In genomic region chr17:80931421-80932265, GRCh38 we compare ENCODE assay signal across 11 cellular contexts. TPM values are rescaled to one million over a fixed set of nuclear protein-coding genes. Genes with fewer than 3 reads are reported as not detected.
DNase-seq lines count a peak whose midpoint lies in the region; ATAC-seq, FAIRE-seq and TF ChIP-seq lines count a peak whose summit lies in the region.
"Had no signal": no experiment of that assay in that cellular context is flagged by ENCODE, and none has a peak within 500 bp of the region (broad histone marks: within the 10 kb centered on the region; RNA-seq: fewer than 3 reads in every experiment).

No MANE protein-coding gene starts in this region.

- H4K20me1 ChIP-seq in HCT116 (ENCODE audit: insufficient read depth) (no peaks in the 10 kb centered on the region), K562 (replicated peaks; ENCODE audit: control insufficient read depth, insufficient read depth, low read length) (no peaks in the 10 kb centered on the region)

- no peaks in the 10 kb centered on the region for H3K9me1 ChIP-seq in K562 (ENCODE audit: control insufficient read depth, insufficient read depth, low read length)

- no peaks in the 10 kb centered on the region for H3K79me2 ChIP-seq in HCT116 (ENCODE audit: insufficient read depth, low read length)
- H3K79me2 ChIP-seq in K562 (ENCODE audit: control insufficient read depth, insufficient read depth, low read length) = no peaks in the 10 kb centered on the region

- H3K9ac ChIP-seq in HCT116 (ENCODE audit: low read length) (no peak overlapping the region), K562 (ENCODE audit: insufficient read depth in 1 of 2, low read depth in 2 of 2, low read length in 2 of 2) (0 out of 4 replicates have a peak overlapping the region, but pooled peaks of 1 of the 2 experiments have one; percentile 18)

- ATAC-seq in HCT116 (peak; percentile 48), K562 (no peak), HG02678 (IDR thresholded peaks at IDR 0.05; ENCODE audit: unreplicated experiment) (no peak)

- TF ChIP-seq POLR2A in HCT116 (IDR thresholded peaks at IDR 0.05; ENCODE audit: borderline replicate concordance, extremely low read depth, insufficient read depth, insufficient read length) (no peak), K562 (conservative IDR thresholded peaks at IDR 0.05) (no peak)

- POLR2A ChIA-PET in HCT116 (lab: Charles Lee) = no interaction called here
- POLR2A ChIA-PET in K562 (lab: Yijun Ruan, JAX) = no interaction called here

- RAD21 ChIA-PET in HCT116 (lab: Charles Lee; ENCODE audit: low non-redundant PET in 1 of 2, low total read pairs in 2 of 2, uncharacterized antibody in 2 of 2, unreplicated experiment in 2 of 2) = no interaction called here

- FAIRE-seq in K562 (lab: Jason Lieb, UNC) = no peak
- FAIRE-seq: bronchial epithelial cell had no signal

- H3K27ac ChIP-seq in HCT116 (ENCODE audit: low read depth, low read length) = no peak overlapping the region
- no peak overlapping the region for H3K27ac ChIP-seq in K562 (ENCODE audit: extremely low read depth, low read depth, low read length)
- H3K27ac ChIP-seq: prostate gland had no signal

- no peak for TF ChIP-seq EP300 in K562 (IDR thresholded peaks at IDR 0.05; ENCODE audit: low read length)

- no peak overlapping the region for H2AFZ ChIP-seq in HCT116 (ENCODE audit: low read depth, low read length, poor library complexity, severe bottlenecking)
- H2AFZ ChIP-seq in K562 (ENCODE audit: low read depth, low read length) = no peak overlapping the region

- 83% methylated on average over 13 of the region's 13 CpGs for WGBS in K562 (ENCODE audit: insufficient coverage, low coverage, missing lambda C conversion rate)

- in situ Hi-C loops in K562 (cut with MboI) = no loop called here

- H3K4me2 ChIP-seq in HCT116 (ENCODE audit: low read length) (no peak overlapping the region), K562 (ENCODE audit: insufficient read depth, low read length) (no peak overlapping the region)

- no peaks in the 10 kb centered on the region for H3K9me2 ChIP-seq in HCT116 (ENCODE audit: insufficient read depth)

- H3K9me3 ChIP-seq in HCT116 (ENCODE audit: control insufficient read depth in 1 of 2, insufficient read depth in 1 of 2, low read depth in 1 of 2, low read length in 2 of 2) (no peaks in the 10 kb centered on the region), K562 (replicated peaks; ENCODE audit: control insufficient read depth, insufficient read depth, low read depth, low read length) (no peaks in the 10 kb centered on the region)
- H3K9me3 ChIP-seq: prostate gland had no signal

- intact Hi-C loops in HCT116 (cut with micrococcal nuclease) = no loop called here
- intact Hi-C loops in K562 (cut with micrococcal nuclease) = no loop called here

- CTCF ChIA-PET in HCT116 (lab: Charles Lee) (no interaction called here), K562 (lab: Yijun Ruan, JAX; ENCODE audit: low intra/inter-chr PET ratio) (no interaction called here)

- H3K4me3 ChIP-seq in AG09309 (ENCODE audit: control insufficient read depth, low read depth, low read length) = no peak overlapping the region
- no peak overlapping the region for H3K4me3 ChIP-seq in HCT116 (replicated peaks in 1 of 2; ENCODE audit: low read depth in 1 of 2, low read length in 2 of 2)
- no peak overlapping the region for H3K4me3 ChIP-seq in K562
- H3K4me3 ChIP-seq: prostate gland had no signal

- H3K4me1 ChIP-seq in HCT116 (ENCODE audit: control insufficient read depth in 1 of 2, insufficient read depth in 2 of 2, low read length in 2 of 2) (peaks cover 0 to 6% of the 10 kb centered on the region in 2 experiments; a peak in 2 of 4 replicates), K562 (replicated peaks in 1 of 2; ENCODE audit: control insufficient read depth in 2 of 2, insufficient read depth in 2 of 2, low read length in 2 of 2) (no peaks in the 10 kb centered on the region)
- H3K4me1 ChIP-seq: prostate gland had no signal

- peak; percentile 54 for DNase-seq in AG09309 (ENCODE audit: low read depth)
- peak; percentile 12 for DNase-seq in HCT116 (ENCODE audit: low read depth, low spot score)
- DNase-seq in K562 (ENCODE audit: extremely low read depth in 1 of 4, low spot score in 3 of 4) = no peak
- DNase-seq in left kidney (ENCODE audit: low read depth, low spot score) = peak; percentile 79
- DNase-seq in mesenteric fat pad (ENCODE audit: low spot score) = no peak
- no peak for DNase-seq in NCI-H2081 treated with DMSO at 0.1 percent for 48 hours (lab: John Stamatoyannopoulos, UW)
- no peak for DNase-seq in GF-D8 (lab: John Stamatoyannopoulos, UW)
- DNase-seq: NCI-H1092 had no signal

- no peaks in the 10 kb centered on the region for H3K27me3 ChIP-seq in HCT116 (ENCODE audit: insufficient read depth, low read length)
- H3K27me3 ChIP-seq in K562 (ENCODE audit: control insufficient read depth in 2 of 2, insufficient read depth in 2 of 2, low read length in 2 of 2) = no peaks in the 10 kb centered on the region

- H3K36me3 ChIP-seq in HCT116 (ENCODE audit: control insufficient read depth in 1 of 2, insufficient read depth in 2 of 2, low read length in 2 of 2) (no peaks in the 10 kb centered on the region; a peak in 1 of 4 replicates), K562 (ENCODE audit: control insufficient read depth, insufficient read depth, low read length) (peaks cover 16% of the 10 kb centered on the region; the same call in 2 of the 3 replicates)
- H3K36me3 ChIP-seq: prostate gland had no signal

- BruUV-seq in HCT116 (replicated peaks; lab: Mats Ljungman, UMichigan) = no TSS peak
- BruUV-seq in K562 (replicated peaks; lab: Mats Ljungman, UMichigan) = no TSS peak

- TF ChIP-seq RAD21 in HCT116 (IDR thresholded peaks at IDR 0.05; ENCODE audit: low read depth) = no peak
- TF ChIP-seq RAD21 in K562 (CRISPR knock-in tag; conservative IDR thresholded peaks at IDR 0.05 in 1 of 2, IDR thresholded peaks at IDR 0.05 in 1 of 2) = no peak

- TF ChIP-seq CTCF in AG09309 (IDR thresholded peaks at IDR 0.05; ENCODE audit: control insufficient read depth, insufficient read depth, low read depth, low read length, missing control alignments) (no peak), HCT116 (IDR thresholded peaks at IDR 0.05 in 2 of 3, conservative IDR thresholded peaks at IDR 0.05 in 1 of 3; ENCODE audit: borderline replicate concordance in 1 of 3, insufficient read depth in 1 of 3, low read depth in 2 of 3, low read length in 2 of 3) (no peak), K562 (IDR thresholded peaks at IDR 0.05 in 2 of 3, conservative IDR thresholded peaks at IDR 0.05 in 1 of 3; ENCODE audit: insufficient read depth in 2 of 3, low read depth in 1 of 3, low read length in 3 of 3) (no peak)

TF ChIP-seq in HCT116, 20 proteins besides CTCF, POLR2A, EP300 and RAD21 (continues in another document):
- TF ChIP-seq MAX (IDR thresholded peaks at IDR 0.05) (no peak), EZH2 (IDR thresholded peaks at IDR 0.05) (no peak)

TF ChIP-seq in K562, 482 proteins besides CTCF, POLR2A, EP300 and RAD21:
- no peak for TF ChIP-seq NUFIP1 (IDR thresholded peaks at IDR 0.05; ENCODE audit: partially characterized antibody)
- no peak for TF ChIP-seq HLTF (IDR thresholded peaks at IDR 0.05)
- peak; percentile 61 for TF ChIP-seq RFX1 (IDR thresholded peaks at IDR 0.05)
- no peak for TF ChIP-seq PBX2 (CRISPR knock-in tag; IDR thresholded peaks at IDR 0.05; ENCODE audit: low read depth)
- no peak for TF ChIP-seq PBX2 (tag; conservative IDR thresholded peaks at IDR 0.05; ENCODE audit: low read depth)
- no peak for TF ChIP-seq GTF2A2 (tag; IDR thresholded peaks at IDR 0.05)
TF ChIP-seq in K562: peak in this region for 1.

RNA-seq across cellular contexts. Expression of gene CHMP6, which starts 60.0 kb away (rescaled TPM):
- total RNA-seq in HCT116 (2021; ENCODE audit: unreplicated experiment) (22.0 TPM), K562 (2014; rRNA removed) (10.3 and 12.9 TPM in 2 replicates), K562 (2014; rRNA removed; fragmentation: Illumina TruSeq; extraction: Trizol) (14.4 and 15.7 TPM in 2 replicates), K562 (2015; rRNA removed; fragmentation: Illumina TruSeq; extraction: Trizol) (12.7 and 13.8 TPM in 2 replicates), K562 (2021) (25.6 and 26.8 TPM in 2 replicates), mesenteric fat pad (25.3 TPM)
- polyA plus RNA-seq in HCT116 (2012) = 14.7 and 15.2 TPM in 2 replicates
- 33.8 and 66.2 TPM in 2 replicates for total RNA-seq in K562 (2011; cell fraction: chromatin; rRNA removed; ENCODE audit: low replicate concordance)
- total RNA-seq in K562 (2011; cell fraction: nucleolus; rRNA removed) = 40.5 and 47.9 TPM in 2 replicates
- total RNA-seq in K562 (2011; cell fraction: nucleoplasm; rRNA removed) = 22.9 and 24.6 TPM in 2 replicates
- polyA plus RNA-seq in K562 (2011; rRNA removed) (8.0 and 13.4 TPM in 2 replicates), K562 (2014; fragmentation: Illumina TruSeq; extraction: Trizol) (11.4 and 15.5 TPM in 2 replicates), K562 (2014; fragmentation: Nextera tagmentation; extraction: Ambion mirVana) (1 to 10 TPM in 1 of 2 experiments, under 1 TPM in 1; 0.25 to 1.8 TPM), K562 (2014; rRNA removed) (28.3 and 30.4 TPM in 2 replicates)
- polyA plus RNA-seq in K562 (2011; cell fraction: cytosol; rRNA removed) = 10.5 and 35.5 TPM in 2 replicates
- 10.7 and 20.1 TPM in 2 replicates for polyA plus RNA-seq in K562 (2011; cell fraction: nucleus; rRNA removed)
- polyA plus RNA-seq in K562 (2012) = 13.7 and 20.1 TPM in 2 replicates
- 11.2 and 15.9 TPM in 2 replicates for polyA minus RNA-seq in K562 (2011; rRNA and poly(A)+ RNA removed)
- polyA minus RNA-seq in K562 (2011; cell fraction: cytosol; rRNA and poly(A)+ RNA removed) = 5.0 and 8.7 TPM in 2 replicates
- 13.5 and 13.7 TPM in 2 replicates for polyA minus RNA-seq in K562 (2011; cell fraction: nucleus; rRNA and poly(A)+ RNA removed)

Comparison
In these comparisons a context has a peak if more than half of its experiments do, and no peak if none do; other contexts are left out.
1. DNase-seq: peak in AG09309 (single experiment), HCT116 (single experiment) and left kidney (single experiment); none in K562 (0 of 4), mesenteric fat pad (single experiment), NCI-H2081 treated with DMSO at 0.1 percent for 48 hours (single experiment) and GF-D8 (single experiment).